ENCODE assay signal across 16 cellular contexts in genomic region chr4:31051151-31051550, GRCh38.
A peak's percentile ranks its signal among the peaks of the same experiment; 100 is the strongest.
DNase-seq lines count a peak whose midpoint lies in the region; ATAC-seq, FAIRE-seq and TF ChIP-seq lines count a peak whose summit lies in the region.
"Had no signal": no experiment of that assay in that cellular context is flagged by ENCODE, and none has a peak within 500 bp of the region (broad histone marks: within the 10 kb centered on the region; RNA-seq: fewer than 3 reads in every experiment).

No MANE protein-coding gene starts in this region.

- H2BK5ac ChIP-seq in IMR-90 (ENCODE audit: low read depth, low read length, poor library complexity, severe bottlenecking) = no peak overlapping the region

- CTCF ChIA-PET in IMR-90 (lab: Yijun Ruan, JAX) = no interaction called here

- intact Hi-C loops in IMR-90 (cut with micrococcal nuclease) = no loop called here
- intact Hi-C loops in ascending aorta (cut with DNase I) = no loop called here
- intact Hi-C loops in left lung (cut with DNase I) = no loop called here

- no peak overlapping the region for H4K91ac ChIP-seq in IMR-90 (ENCODE audit: insufficient read depth, low read depth, low read length)

- no peak overlapping the region for H3K4me2 ChIP-seq in IMR-90 (ENCODE audit: low read depth, low read length)
- H3K4me2 ChIP-seq: BLaER1 had no signal

- H3K9me3 ChIP-seq in IMR-90 (ENCODE audit: control insufficient read depth, insufficient read depth, low read length) (no peaks in the 10 kb centered on the region), ascending aorta (no peaks in the 10 kb centered on the region), left lung (no peaks in the 10 kb centered on the region)
- H3K9me3 ChIP-seq: BLaER1 had no signal

- H3K18ac ChIP-seq in IMR-90 (ENCODE audit: low read depth, low read length) = no peak overlapping the region

- H3K4me1 ChIP-seq in IMR-90 (ENCODE audit: control insufficient read depth, insufficient read depth, low read length) = peaks cover 2% of the 10 kb centered on the region; the same call in 1 of the 2 replicates
- H3K4me1 ChIP-seq in ascending aorta = peaks cover 3 to 7% of the 10 kb centered on the region in 2 donors
- H3K4me1 ChIP-seq in left lung = no peaks in the 10 kb centered on the region
- H3K4me1 ChIP-seq: BLaER1 had no signal

- no peaks in the 10 kb centered on the region for H3K79me1 ChIP-seq in IMR-90 (ENCODE audit: low read depth in 1 of 2, low read length in 2 of 2)

- H3K27ac ChIP-seq in IMR-90 (ENCODE audit: insufficient read depth, low read length) (no peak overlapping the region), ascending aorta (peak overlapping the region; percentile 37 to 38), left lung (no peak overlapping the region)
- H3K27ac ChIP-seq: BLaER1 had no signal

- in situ Hi-C loops in IMR-90 (cut with MboI; ENCODE audit: low sequenced_read_pairs) = no loop called here

- no peak overlapping the region for H2AK5ac ChIP-seq in IMR-90 (ENCODE audit: low read depth, low read length)

- H3K36me3 ChIP-seq in IMR-90 (ENCODE audit: control insufficient read depth, insufficient read depth, low read length) = no peaks in the 10 kb centered on the region
- no peaks in the 10 kb centered on the region for H3K36me3 ChIP-seq in ascending aorta
- no peaks in the 10 kb centered on the region for H3K36me3 ChIP-seq in left lung
- H3K36me3 ChIP-seq: BLaER1 had no signal

- DNase-seq in HCEC 1CT (peak; percentile 6), IMR-90 (peak; percentile 68), ascending aorta (ENCODE audit: low spot score in 2 of 2) (no peak), urothelium cell line (ENCODE audit: low spot score) (no peak), left lung (no peak)
- DNase-seq in stimulated activated CD8-positive, alpha-beta memory T cell treated with anti-CD3 and anti-CD28 coated beads, Interleukin-4, amount 100 ng/mL, for 48 hours = no peak
- DNase-seq: 8988T; Calu3; CD4-positive, alpha-beta memory T cell; DMS79 treated with DMSO at 0.1 percent for 48 hours; GF-D8; GOT3; H7 had no signal

- ATAC-seq in IMR-90 (ENCODE audit: low read depth) (peak; percentile 49; the same call in 1 of the 2 replicates), GM18868 (IDR thresholded peaks at IDR 0.05; ENCODE audit: unreplicated experiment) (no peak), left lung (no peak)
- ATAC-seq: HepG2 had no signal

- FAIRE-seq in urothelium cell line (lab: Jason Lieb, UNC) = peak; percentile 23
- FAIRE-seq: HepG2 had no signal

- no peak overlapping the region for H3K14ac ChIP-seq in IMR-90 (replicated peaks; ENCODE audit: low read depth, low read length)

- no peak overlapping the region for H3K56ac ChIP-seq in IMR-90 (ENCODE audit: extremely low read depth, insufficient read depth, low read length)

- no peak overlapping the region for H3K23ac ChIP-seq in IMR-90 (ENCODE audit: low read depth, low read length)

- dilution Hi-C loops in IMR-90 (cut with HindIII; ENCODE audit: low sequenced_read_pairs, unreplicated experiment) = no loop called here

- TF ChIP-seq CTCF in IMR-90 (conservative IDR thresholded peaks at IDR 0.05; ENCODE audit: low read depth, low read length) (no peak), ascending aorta (IDR thresholded peaks at IDR 0.05) (no peak), left lung (IDR thresholded peaks at IDR 0.05) (no peak)

- no peak for TF ChIP-seq POLR2A in IMR-90 (IDR thresholded peaks at IDR 0.05; ENCODE audit: low read depth, low read length)

- H2BK120ac ChIP-seq in IMR-90 (ENCODE audit: low read depth, low read length) = no peak overlapping the region

- H4K20me1 ChIP-seq in IMR-90 (ENCODE audit: insufficient read depth, low read length) = no peaks in the 10 kb centered on the region
- H4K20me1 ChIP-seq: BLaER1 had no signal

- H3K4ac ChIP-seq in IMR-90 (ENCODE audit: low read depth, low read length) = no peak overlapping the region

- H2AFZ ChIP-seq in IMR-90 (replicated peaks; ENCODE audit: low read length, poor library complexity) = no peak overlapping the region

- no peak overlapping the region for H3K4me3 ChIP-seq in IMR-90 (ENCODE audit: insufficient read depth, low read depth, low read length)
- H3K4me3 ChIP-seq in ascending aorta = no peak overlapping the region
- no peak overlapping the region for H3K4me3 ChIP-seq in left lung
- H3K4me3 ChIP-seq: BLaER1 had no signal

- no peaks in the 10 kb centered on the region for H3K9me1 ChIP-seq in IMR-90 (ENCODE audit: insufficient read depth, low read length)

- BruUV-seq in IMR-90 (replicated peaks; lab: Mats Ljungman, UMichigan) = no TSS peak

- H3K27me3 ChIP-seq in IMR-90 (ENCODE audit: control insufficient read depth, insufficient read depth, low read length) = no peaks in the 10 kb centered on the region
- H3K27me3 ChIP-seq in ascending aorta = no peaks in the 10 kb centered on the region
- H3K27me3 ChIP-seq in left lung = no peaks in the 10 kb centered on the region
- H3K27me3 ChIP-seq: BLaER1 had no signal

- H2BK20ac ChIP-seq in IMR-90 (ENCODE audit: low read depth, low read length) = no peak overlapping the region

- no peak overlapping the region for H4K8ac ChIP-seq in IMR-90 (ENCODE audit: low read depth in 2 of 2, low read length in 2 of 2)

- no peak overlapping the region for H4K5ac ChIP-seq in IMR-90 (ENCODE audit: low read depth, low read length)

- no peak overlapping the region for H2AK9ac ChIP-seq in IMR-90 (replicated peaks; ENCODE audit: low read depth, low read length, poor library complexity)

- H2BK15ac ChIP-seq in IMR-90 (ENCODE audit: low read depth, low read length) = no peak overlapping the region

- POLR2A ChIA-PET in IMR-90 (lab: Charles Lee; ENCODE audit: unreplicated experiment) = interaction anchor here (0.6 kb wide), 1 partner anchor 269 kb away, joined by 3 read pairs; no protein-coding TSS in a partner anchor

- no peak for TF ChIP-seq RAD21 in IMR-90 (IDR thresholded peaks at IDR 0.05; ENCODE audit: low read length)

- no peak overlapping the region for H3K9ac ChIP-seq in IMR-90 (ENCODE audit: low read depth, low read length)
- H3K9ac ChIP-seq: BLaER1 had no signal

TF ChIP-seq in IMR-90, 13 proteins besides CTCF, POLR2A, EP300 and RAD21:
- TF ChIP-seq BHLHE40 (IDR thresholded peaks at IDR 0.05; ENCODE audit: low read depth, low read length) = no peak
- TF ChIP-seq CEBPB (IDR thresholded peaks at IDR 0.05; ENCODE audit: low read depth, low read length) = no peak
- TF ChIP-seq USF2 (IDR thresholded peaks at IDR 0.05; ENCODE audit: low read depth, low read length) = no peak
- TF ChIP-seq, protein P1, sequence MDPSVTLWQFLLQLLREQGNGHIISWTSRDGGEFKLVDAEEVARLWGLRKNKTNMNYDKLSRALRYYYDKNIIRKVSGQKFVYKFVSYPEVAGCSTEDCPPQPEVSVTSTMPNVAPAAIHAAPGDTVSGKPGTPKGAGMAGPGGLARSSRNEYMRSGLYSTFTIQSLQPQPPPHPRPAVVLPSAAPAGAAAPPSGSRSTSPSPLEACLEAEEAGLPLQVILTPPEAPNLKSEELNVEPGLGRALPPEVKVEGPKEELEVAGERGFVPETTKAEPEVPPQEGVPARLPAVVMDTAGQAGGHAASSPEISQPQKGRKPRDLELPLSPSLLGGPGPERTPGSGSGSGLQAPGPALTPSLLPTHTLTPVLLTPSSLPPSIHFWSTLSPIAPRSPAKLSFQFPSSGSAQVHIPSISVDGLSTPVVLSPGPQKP (IDR thresholded peaks at IDR 0.05; ENCODE audit: borderline replicate concordance, low read depth, low read length) = no peak
- TF ChIP-seq RFX5 (IDR thresholded peaks at IDR 0.05; ENCODE audit: low read depth, low read length) = no peak
- no peak for TF ChIP-seq MAZ (IDR thresholded peaks at IDR 0.05; ENCODE audit: borderline replicate concordance, low read depth, low read length)
- TF ChIP-seq SMC3 (IDR thresholded peaks at IDR 0.05; ENCODE audit: low read depth, low read length) = no peak
- TF ChIP-seq MXI1 (IDR thresholded peaks at IDR 0.05; ENCODE audit: borderline replicate concordance, low read depth, low read length) = no peak
- TF ChIP-seq RCOR1 (IDR thresholded peaks at IDR 0.05; ENCODE audit: insufficient replicate concordance, low read length) = no peak
- no peak for TF ChIP-seq CHD1 (IDR thresholded peaks at IDR 0.05; ENCODE audit: low read depth, low read length)
- no peak for TF ChIP-seq NFE2L2 (IDR thresholded peaks at IDR 0.05; ENCODE audit: low read depth, low read length)
- no peak for TF ChIP-seq MAFK (IDR thresholded peaks at IDR 0.05; ENCODE audit: low read depth, low read length)
- TF ChIP-seq FOS (IDR thresholded peaks at IDR 0.05; ENCODE audit: low read depth, low read length) = no peak

Comparison
In these comparisons a context has a peak if more than half of its experiments do, and no peak if none do; other contexts are left out.
1. DNase-seq: peak in HCEC 1CT (single experiment) and IMR-90 (single experiment); none in ascending aorta (0 of 2), urothelium cell line (single experiment), stimulated activated CD8-positive, alpha-beta memory T cell treated with anti-CD3 and anti-CD28 coated beads, Interleukin-4, amount 100 ng/mL, for 48 hours (single experiment) and left lung (0 of 2).
2. H3K27ac ChIP-seq: peak in ascending aorta (2 of 2); none in IMR-90 (single experiment) and left lung (0 of 2).